Comparison of ENCODE assay signal across 1 cellular context in genomic region chr2:183123959-183124221, GRCh38.
TF ChIP-seq lines count a peak whose summit lies in the region.

No MANE protein-coding gene starts in this region.

TF ChIP-seq in H1, 55 proteins besides CTCF, POLR2A, EP300 and RAD21 (continued from another document):
- TF ChIP-seq CHD7 (IDR thresholded peaks at IDR 0.05; ENCODE audit: insufficient replicate concordance, low read length) (no peak), TCF12 (IDR thresholded peaks at IDR 0.05; ENCODE audit: low read depth, low read length) (no peak)
TF ChIP-seq in H1: peak in this region for 0.
